ENCODE assay signal across 8 cellular contexts in genomic region chr15:101258238-101259144, GRCh38. TPM values are rescaled to one million over a fixed set of nuclear protein-coding genes. Genes with fewer than 3 reads are reported as not detected.
DNase-seq lines count a peak whose midpoint lies in the region; ATAC-seq and TF ChIP-seq lines count a peak whose summit lies in the region.

No MANE protein-coding gene starts in this region.

- peaks cover 18% of the 10 kb centered on the region for H3K4me1 Mint-ChIP-seq in T-helper 2 cell treated with Interferon-gamma antibody and Interleukin-4, amounts not matched to agents 5 μg/mL and 100 μg/mL, for 36 hours (ENCODE audit: low read depth)

- H4K20me1 ChIP-seq in OCI-LY7 (ENCODE audit: insufficient read depth, low read length): no peaks in the 10 kb centered on the region

- CTCF ChIA-PET in OCI-LY7 (lab: Charles Lee; ENCODE audit: unreplicated experiment): interaction anchor here (1.4 kb wide), 1 partner anchor 168 kb away, joined by 8 read pairs; no protein-coding TSS in a partner anchor

- H2AFZ ChIP-seq in OCI-LY7 (ENCODE audit: low read length): no peak overlapping the region

- no peak for TF ChIP-seq POLR2A in prostate gland (IDR thresholded peaks at IDR 0.05)

- DNase-seq in T-helper 2 cell: peak in 3 of 5 experiments; percentile 33 to 53 (median 39)
- no peak for DNase-seq in T-helper 2 cell treated with Interferon-gamma antibody and Interleukin-4, amounts not matched to agents 5 μg/mL and 100 μg/mL, for 36 hours (ENCODE audit: low spot score)
- DNase-seq in HT-29 (ENCODE audit: low spot score): peak; percentile 81
- peak; percentile 73 for DNase-seq in OCI-LY7 (ENCODE audit: low spot score)
- peak in 1 of 2 donors; percentile 53 for DNase-seq in activated naive CD4-positive, alpha-beta T cell treated with anti-CD3 and anti-CD28 coated beads, Interleukin-2, amount 50 U/mL, for 72 hours (ENCODE audit: low spot score in 2 of 2)
- peak in 41 of 42 donors; percentile 41 to 89 (median 74) for DNase-seq in head of caudate nucleus
- DNase-seq in prostate gland (ENCODE audit: low spot score): peak; percentile 60

- H3K27ac ChIP-seq in OCI-LY7 (ENCODE audit: low read depth, low read length, poor library complexity, severe bottlenecking) (no peak overlapping the region), prostate gland (no peak overlapping the region)

- no peaks in the 10 kb centered on the region for H3K9me3 ChIP-seq in OCI-LY7 (ENCODE audit: low read length)
- no peaks in the 10 kb centered on the region for H3K9me3 ChIP-seq in prostate gland

- intact Hi-C loops in OCI-LY7 (cut with micrococcal nuclease; ENCODE audit: unreplicated experiment): loop anchor here (1.0 to 2.0 kb wide), 3 partner anchors 170 to 630 kb away; no protein-coding TSS in a partner anchor
- intact Hi-C loops in head of caudate nucleus (cut with DNase I): loop anchor here (2.0 kb wide), 1 partner anchor 244 kb away; no protein-coding TSS in a partner anchor
- intact Hi-C loops in prostate gland (cut with DNase I): loop anchor here (2.0 to 10.0 kb wide), 2 partner anchors 244 to 634 kb away; no protein-coding TSS in a partner anchor

- TF ChIP-seq CTCF in OCI-LY7 (conservative IDR thresholded peaks at IDR 0.05; ENCODE audit: low read length) (peak; percentile 100), prostate gland (IDR thresholded peaks at IDR 0.05) (peak; percentile 66 to 93 (median 88))

- no peak overlapping the region for H3K4me2 ChIP-seq in OCI-LY7 (ENCODE audit: low read length)

- H3K27me3 Mint-ChIP-seq in T-helper 2 cell treated with Interferon-gamma antibody and Interleukin-4, amounts not matched to agents 5 μg/mL and 100 μg/mL, for 36 hours (ENCODE audit: low read depth): peaks cover 16% of the 10 kb centered on the region

- no peaks in the 10 kb centered on the region for H3K36me3 ChIP-seq in OCI-LY7 (ENCODE audit: insufficient read depth, low read length)
- no peaks in the 10 kb centered on the region for H3K36me3 ChIP-seq in prostate gland

- H3K4me3 ChIP-seq in OCI-LY7 (ENCODE audit: low read depth, low read length, poor library complexity, severe bottlenecking) (no peak overlapping the region), prostate gland (no peak overlapping the region)

- H3K79me2 ChIP-seq in OCI-LY7 (ENCODE audit: insufficient read depth, low read depth, low read length): no peaks in the 10 kb centered on the region

- no peaks in the 10 kb centered on the region for H3K9me3 Mint-ChIP-seq in T-helper 2 cell treated with Interferon-gamma antibody and Interleukin-4, amounts not matched to agents 5 μg/mL and 100 μg/mL, for 36 hours
- H3K9me3 Mint-ChIP-seq in activated naive CD4-positive, alpha-beta T cell treated with anti-CD3 and anti-CD28 coated beads, Interleukin-2, amount 50 U/mL, for 72 hours: no peaks in the 10 kb centered on the region

- H3K36me3 Mint-ChIP-seq in T-helper 2 cell treated with Interferon-gamma antibody and Interleukin-4, amounts not matched to agents 5 μg/mL and 100 μg/mL, for 36 hours (ENCODE audit: low read depth): no peaks in the 10 kb centered on the region
- H3K36me3 Mint-ChIP-seq in activated naive CD4-positive, alpha-beta T cell treated with anti-CD3 and anti-CD28 coated beads, Interleukin-2, amount 50 U/mL, for 72 hours: no peaks in the 10 kb centered on the region

- H3K27me3 ChIP-seq in prostate gland (replicated peaks; ENCODE audit: insufficient read depth): no peaks in the 10 kb centered on the region

- peak; percentile 59 to 73 for ATAC-seq in activated naive CD4-positive, alpha-beta T cell treated with anti-CD3 and anti-CD28 coated beads, Interleukin-2, amount 50 U/mL, for 72 hours
- no peak for ATAC-seq in GM19397 (IDR thresholded peaks at IDR 0.05; ENCODE audit: unreplicated experiment)

- H3K4me1 ChIP-seq in OCI-LY7 (ENCODE audit: insufficient read depth, low read length, poor library complexity, severe bottlenecking): no peaks in the 10 kb centered on the region
- H3K4me1 ChIP-seq in prostate gland (replicated peaks): no peaks in the 10 kb centered on the region

- no peak overlapping the region for H3K4me3 Mint-ChIP-seq in T-helper 2 cell treated with Interferon-gamma antibody and Interleukin-4, amounts not matched to agents 5 μg/mL and 100 μg/mL, for 36 hours

- no TSS peak for BruUV-seq in OCI-LY7 (replicated peaks; lab: Mats Ljungman, UMichigan)

- WGBS in prostate gland: 34% methylated on average over 11 of the region's 11 CpGs

- POLR2A ChIA-PET in OCI-LY7 (lab: Charles Lee): interaction anchor here (0.6 kb wide), 1 partner anchor 17 kb away, joined by 3 read pairs; no protein-coding TSS in a partner anchor

- H3K9me2 ChIP-seq in OCI-LY7 (ENCODE audit: insufficient read depth, low read length): no peaks in the 10 kb centered on the region

- H3K27ac Mint-ChIP-seq in T-helper 2 cell treated with Interferon-gamma antibody and Interleukin-4, amounts not matched to agents 5 μg/mL and 100 μg/mL, for 36 hours: no peak overlapping the region
- H3K27ac Mint-ChIP-seq in activated naive CD4-positive, alpha-beta T cell treated with anti-CD3 and anti-CD28 coated beads, Interleukin-2, amount 50 U/mL, for 72 hours: no peak overlapping the region

RNA-seq across cellular contexts. Expression of gene CHSY1, which starts 6.6 kb away (rescaled TPM):
- 6.9 and 7.4 TPM in 2 replicates for total RNA-seq in HT-29 (2014; rRNA removed; shearing (Covaris generic))
- 3.2 and 5.0 TPM in 2 replicates for total RNA-seq in OCI-LY7 (2014; rRNA removed; shearing (Covaris generic))
- total RNA-seq in OCI-LY7 (2022) (11.4 and 14.3 TPM in 2 replicates), prostate gland (10 to 100 TPM; 30.4 to 46.4 TPM)
- 10 to 100 TPM; 45.5 to 54.1 TPM for total RNA-seq in activated naive CD4-positive, alpha-beta T cell treated with anti-CD3 and anti-CD28 coated beads, Interleukin-2, amount 50 U/mL, for 72 hours

RNA-seq across cellular contexts. Expression of gene SELENOS, which starts 18.8 kb away (rescaled TPM):
- 56.6 and 67.1 TPM in 2 replicates for total RNA-seq in HT-29 (2014; rRNA removed; shearing (Covaris generic))
- total RNA-seq in OCI-LY7 (2014; rRNA removed; shearing (Covaris generic)): 29.1 and 31.1 TPM in 2 replicates
- total RNA-seq in OCI-LY7 (2022) (36.1 and 36.5 TPM in 2 replicates), prostate gland (100 to 1,000 TPM in 1 of 2 donors, 10 to 100 TPM in 1; 66.9 to 100 TPM)
- 10 to 100 TPM; 18.4 to 22.6 TPM for total RNA-seq in activated naive CD4-positive, alpha-beta T cell treated with anti-CD3 and anti-CD28 coated beads, Interleukin-2, amount 50 U/mL, for 72 hours

RNA-seq across cellular contexts. Expression of gene SNRPA1, which starts 36.6 kb away (rescaled TPM):
- 57.3 and 63.0 TPM in 2 replicates for total RNA-seq in HT-29 (2014; rRNA removed; shearing (Covaris generic))
- 54.3 and 70.9 TPM in 2 replicates for total RNA-seq in OCI-LY7 (2014; rRNA removed; shearing (Covaris generic))
- 176 and 180 TPM in 2 replicates for total RNA-seq in OCI-LY7 (2022)
- 100 to 1,000 TPM; 163 to 174 TPM for total RNA-seq in activated naive CD4-positive, alpha-beta T cell treated with anti-CD3 and anti-CD28 coated beads, Interleukin-2, amount 50 U/mL, for 72 hours
- total RNA-seq in prostate gland: 10 to 100 TPM; 23.6 to 55.3 TPM
